In the genomic region with DNA sequence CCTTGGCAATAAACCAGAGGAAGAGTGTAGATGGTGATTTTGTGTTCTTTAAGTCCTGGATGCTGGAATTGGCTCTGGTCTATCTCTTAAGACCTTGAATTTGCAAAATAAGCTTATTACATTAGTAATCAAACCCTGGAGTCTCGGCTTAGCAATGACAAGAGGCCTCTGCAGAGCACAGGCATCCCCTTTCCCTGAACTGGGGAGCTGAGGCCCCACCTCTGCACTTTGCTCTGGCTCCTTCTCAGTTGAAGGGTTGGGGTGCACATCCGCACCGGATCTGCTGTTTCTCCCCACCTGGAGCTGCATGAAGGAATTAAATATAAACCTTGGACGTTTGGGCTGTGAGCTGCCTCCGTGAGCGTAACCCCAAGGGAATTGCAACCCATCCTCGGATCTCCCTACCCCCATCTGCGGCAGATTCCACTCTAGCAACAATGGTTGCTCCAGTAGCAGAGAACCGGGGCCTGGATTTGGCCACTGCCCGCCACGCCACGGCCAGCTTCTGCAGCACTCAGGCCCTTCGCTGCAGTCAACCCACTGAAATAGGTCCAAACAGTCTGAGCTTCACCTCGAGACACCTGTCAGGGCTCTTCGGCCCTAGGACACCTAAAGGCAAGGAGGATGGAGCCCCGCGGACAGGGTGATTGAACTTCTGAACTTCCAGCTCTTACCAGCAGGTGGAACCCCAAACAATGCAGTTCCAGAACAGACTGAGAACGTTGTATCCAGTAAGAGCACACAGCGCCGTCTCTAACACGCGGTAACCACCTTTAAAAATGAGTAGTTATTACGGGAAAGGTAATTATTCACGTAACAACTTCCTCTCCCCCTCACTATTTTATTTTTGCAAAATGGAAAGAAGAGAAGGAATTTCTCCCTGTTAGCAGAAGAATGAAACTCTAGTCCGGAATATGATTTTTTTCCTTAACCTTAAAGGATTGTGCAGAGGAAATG, we compare ENCODE assay signal across 1 cellular context.
TF ChIP-seq lines count a peak whose summit lies in the region.

No MANE protein-coding gene starts in this region.

TF ChIP-seq in K562, 482 proteins besides CTCF, POLR2A, EP300 and RAD21 (continued from another document):
- TF ChIP-seq, protein P1, sequence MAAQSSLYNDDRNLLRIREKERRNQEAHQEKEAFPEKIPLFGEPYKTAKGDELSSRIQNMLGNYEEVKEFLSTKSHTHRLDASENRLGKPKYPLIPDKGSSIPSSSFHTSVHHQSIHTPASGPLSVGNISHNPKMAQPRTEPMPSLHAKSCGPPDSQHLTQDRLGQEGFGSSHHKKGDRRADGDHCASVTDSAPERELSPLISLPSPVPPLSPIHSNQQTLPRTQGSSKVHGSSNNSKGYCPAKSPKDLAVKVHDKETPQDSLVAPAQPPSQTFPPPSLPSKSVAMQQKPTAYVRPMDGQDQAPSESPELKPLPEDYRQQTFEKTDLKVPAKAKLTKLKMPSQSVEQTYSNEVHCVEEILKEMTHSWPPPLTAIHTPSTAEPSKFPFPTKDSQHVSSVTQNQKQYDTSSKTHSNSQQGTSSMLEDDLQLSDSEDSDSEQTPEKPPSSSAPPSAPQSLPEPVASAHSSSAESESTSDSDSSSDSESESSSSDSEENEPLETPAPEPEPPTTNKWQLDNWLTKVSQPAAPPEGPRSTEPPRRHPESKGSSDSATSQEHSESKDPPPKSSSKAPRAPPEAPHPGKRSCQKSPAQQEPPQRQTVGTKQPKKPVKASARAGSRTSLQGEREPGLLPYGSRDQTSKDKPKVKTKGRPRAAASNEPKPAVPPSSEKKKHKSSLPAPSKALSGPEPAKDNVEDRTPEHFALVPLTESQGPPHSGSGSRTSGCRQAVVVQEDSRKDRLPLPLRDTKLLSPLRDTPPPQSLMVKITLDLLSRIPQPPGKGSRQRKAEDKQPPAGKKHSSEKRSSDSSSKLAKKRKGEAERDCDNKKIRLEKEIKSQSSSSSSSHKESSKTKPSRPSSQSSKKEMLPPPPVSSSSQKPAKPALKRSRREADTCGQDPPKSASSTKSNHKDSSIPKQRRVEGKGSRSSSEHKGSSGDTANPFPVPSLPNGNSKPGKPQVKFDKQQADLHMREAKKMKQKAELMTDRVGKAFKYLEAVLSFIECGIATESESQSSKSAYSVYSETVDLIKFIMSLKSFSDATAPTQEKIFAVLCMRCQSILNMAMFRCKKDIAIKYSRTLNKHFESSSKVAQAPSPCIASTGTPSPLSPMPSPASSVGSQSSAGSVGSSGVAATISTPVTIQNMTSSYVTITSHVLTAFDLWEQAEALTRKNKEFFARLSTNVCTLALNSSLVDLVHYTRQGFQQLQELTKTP (IDR thresholded peaks at IDR 0.05; ENCODE audit: low read depth in 1 of 2, partially characterized antibody in 2 of 2), result no peak
- TF ChIP-seq, protein P2, sequence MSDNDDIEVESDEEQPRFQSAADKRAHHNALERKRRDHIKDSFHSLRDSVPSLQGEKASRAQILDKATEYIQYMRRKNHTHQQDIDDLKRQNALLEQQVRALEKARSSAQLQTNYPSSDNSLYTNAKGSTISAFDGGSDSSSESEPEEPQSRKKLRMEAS (CRISPR knock-in tag; IDR thresholded peaks at IDR 0.05), result peak; percentile 26; the same call in 1 of the 2 replicates
- TF ChIP-seq, protein P3, sequence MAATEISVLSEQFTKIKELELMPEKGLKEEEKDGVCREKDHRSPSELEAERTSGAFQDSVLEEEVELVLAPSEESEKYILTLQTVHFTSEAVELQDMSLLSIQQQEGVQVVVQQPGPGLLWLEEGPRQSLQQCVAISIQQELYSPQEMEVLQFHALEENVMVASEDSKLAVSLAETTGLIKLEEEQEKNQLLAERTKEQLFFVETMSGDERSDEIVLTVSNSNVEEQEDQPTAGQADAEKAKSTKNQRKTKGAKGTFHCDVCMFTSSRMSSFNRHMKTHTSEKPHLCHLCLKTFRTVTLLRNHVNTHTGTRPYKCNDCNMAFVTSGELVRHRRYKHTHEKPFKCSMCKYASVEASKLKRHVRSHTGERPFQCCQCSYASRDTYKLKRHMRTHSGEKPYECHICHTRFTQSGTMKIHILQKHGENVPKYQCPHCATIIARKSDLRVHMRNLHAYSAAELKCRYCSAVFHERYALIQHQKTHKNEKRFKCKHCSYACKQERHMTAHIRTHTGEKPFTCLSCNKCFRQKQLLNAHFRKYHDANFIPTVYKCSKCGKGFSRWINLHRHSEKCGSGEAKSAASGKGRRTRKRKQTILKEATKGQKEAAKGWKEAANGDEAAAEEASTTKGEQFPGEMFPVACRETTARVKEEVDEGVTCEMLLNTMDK (IDR thresholded peaks at IDR 0.05; ENCODE audit: borderline replicate concordance, insufficient read depth, low read depth, low read length, poor library complexity, severe bottlenecking), result no peak
- TF ChIP-seq FOXA3 (CRISPR knock-in tag; conservative IDR thresholded peaks at IDR 0.05 in 1 of 2, IDR thresholded peaks at IDR 0.05 in 1 of 2) (no peak), CXXC5 (CRISPR knock-in tag; IDR thresholded peaks at IDR 0.05) (peak; percentile 36), ZNF766 (CRISPR knock-in tag; conservative IDR thresholded peaks at IDR 0.05) (no peak), HOXB6 (CRISPR knock-in tag; IDR thresholded peaks at IDR 0.05; ENCODE audit: borderline replicate concordance) (no peak), ZFP36 (IDR thresholded peaks at IDR 0.05; ENCODE audit: low read depth, low read length, partially characterized antibody) (peak; percentile 63), CBFA2T2 (conservative IDR thresholded peaks at IDR 0.05) (no peak), CC2D1A (IDR thresholded peaks at IDR 0.05) (peak; percentile 60), BDP1 (IDR thresholded peaks at IDR 0.05; ENCODE audit: insufficient read depth, insufficient read length) (no peak), PHF8 (IDR thresholded peaks at IDR 0.05; ENCODE audit: borderline replicate concordance, low read length) (no peak)
- TF ChIP-seq, protein P4, sequence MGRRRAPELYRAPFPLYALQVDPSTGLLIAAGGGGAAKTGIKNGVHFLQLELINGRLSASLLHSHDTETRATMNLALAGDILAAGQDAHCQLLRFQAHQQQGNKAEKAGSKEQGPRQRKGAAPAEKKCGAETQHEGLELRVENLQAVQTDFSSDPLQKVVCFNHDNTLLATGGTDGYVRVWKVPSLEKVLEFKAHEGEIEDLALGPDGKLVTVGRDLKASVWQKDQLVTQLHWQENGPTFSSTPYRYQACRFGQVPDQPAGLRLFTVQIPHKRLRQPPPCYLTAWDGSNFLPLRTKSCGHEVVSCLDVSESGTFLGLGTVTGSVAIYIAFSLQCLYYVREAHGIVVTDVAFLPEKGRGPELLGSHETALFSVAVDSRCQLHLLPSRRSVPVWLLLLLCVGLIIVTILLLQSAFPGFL (CRISPR knock-in tag; IDR thresholded peaks at IDR 0.05), result 0 out of 2 replicates have a peak, but pooled peaks have one; percentile 51
- TF ChIP-seq, protein P5, sequence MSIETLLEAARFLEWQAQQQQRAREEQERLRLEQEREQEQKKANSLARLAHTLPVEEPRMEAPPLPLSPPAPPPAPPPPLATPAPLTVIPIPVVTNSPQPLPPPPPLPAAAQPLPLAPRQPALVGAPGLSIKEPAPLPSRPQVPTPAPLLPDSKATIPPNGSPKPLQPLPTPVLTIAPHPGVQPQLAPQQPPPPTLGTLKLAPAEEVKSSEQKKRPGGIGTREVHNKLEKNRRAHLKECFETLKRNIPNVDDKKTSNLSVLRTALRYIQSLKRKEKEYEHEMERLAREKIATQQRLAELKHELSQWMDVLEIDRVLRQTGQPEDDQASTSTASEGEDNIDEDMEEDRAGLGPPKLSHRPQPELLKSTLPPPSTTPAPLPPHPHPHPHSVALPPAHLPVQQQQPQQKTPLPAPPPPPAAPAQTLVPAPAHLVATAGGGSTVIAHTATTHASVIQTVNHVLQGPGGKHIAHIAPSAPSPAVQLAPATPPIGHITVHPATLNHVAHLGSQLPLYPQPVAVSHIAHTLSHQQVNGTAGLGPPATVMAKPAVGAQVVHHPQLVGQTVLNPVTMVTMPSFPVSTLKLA (conservative IDR thresholded peaks at IDR 0.05), result peak; percentile 23 to 54; a peak in 1 of 4 replicates
- TF ChIP-seq, protein P6, sequence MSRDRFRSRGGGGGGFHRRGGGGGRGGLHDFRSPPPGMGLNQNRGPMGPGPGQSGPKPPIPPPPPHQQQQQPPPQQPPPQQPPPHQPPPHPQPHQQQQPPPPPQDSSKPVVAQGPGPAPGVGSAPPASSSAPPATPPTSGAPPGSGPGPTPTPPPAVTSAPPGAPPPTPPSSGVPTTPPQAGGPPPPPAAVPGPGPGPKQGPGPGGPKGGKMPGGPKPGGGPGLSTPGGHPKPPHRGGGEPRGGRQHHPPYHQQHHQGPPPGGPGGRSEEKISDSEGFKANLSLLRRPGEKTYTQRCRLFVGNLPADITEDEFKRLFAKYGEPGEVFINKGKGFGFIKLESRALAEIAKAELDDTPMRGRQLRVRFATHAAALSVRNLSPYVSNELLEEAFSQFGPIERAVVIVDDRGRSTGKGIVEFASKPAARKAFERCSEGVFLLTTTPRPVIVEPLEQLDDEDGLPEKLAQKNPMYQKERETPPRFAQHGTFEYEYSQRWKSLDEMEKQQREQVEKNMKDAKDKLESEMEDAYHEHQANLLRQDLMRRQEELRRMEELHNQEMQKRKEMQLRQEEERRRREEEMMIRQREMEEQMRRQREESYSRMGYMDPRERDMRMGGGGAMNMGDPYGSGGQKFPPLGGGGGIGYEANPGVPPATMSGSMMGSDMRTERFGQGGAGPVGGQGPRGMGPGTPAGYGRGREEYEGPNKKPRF (IDR thresholded peaks at IDR 0.05; ENCODE audit: low read depth, low read length), result no peak
- TF ChIP-seq, protein P7, sequence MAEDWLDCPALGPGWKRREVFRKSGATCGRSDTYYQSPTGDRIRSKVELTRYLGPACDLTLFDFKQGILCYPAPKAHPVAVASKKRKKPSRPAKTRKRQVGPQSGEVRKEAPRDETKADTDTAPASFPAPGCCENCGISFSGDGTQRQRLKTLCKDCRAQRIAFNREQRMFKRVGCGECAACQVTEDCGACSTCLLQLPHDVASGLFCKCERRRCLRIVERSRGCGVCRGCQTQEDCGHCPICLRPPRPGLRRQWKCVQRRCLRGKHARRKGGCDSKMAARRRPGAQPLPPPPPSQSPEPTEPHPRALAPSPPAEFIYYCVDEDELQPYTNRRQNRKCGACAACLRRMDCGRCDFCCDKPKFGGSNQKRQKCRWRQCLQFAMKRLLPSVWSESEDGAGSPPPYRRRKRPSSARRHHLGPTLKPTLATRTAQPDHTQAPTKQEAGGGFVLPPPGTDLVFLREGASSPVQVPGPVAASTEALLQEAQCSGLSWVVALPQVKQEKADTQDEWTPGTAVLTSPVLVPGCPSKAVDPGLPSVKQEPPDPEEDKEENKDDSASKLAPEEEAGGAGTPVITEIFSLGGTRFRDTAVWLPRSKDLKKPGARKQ (CRISPR knock-in tag; IDR thresholded peaks at IDR 0.05), result no peak
- TF ChIP-seq, protein P8, sequence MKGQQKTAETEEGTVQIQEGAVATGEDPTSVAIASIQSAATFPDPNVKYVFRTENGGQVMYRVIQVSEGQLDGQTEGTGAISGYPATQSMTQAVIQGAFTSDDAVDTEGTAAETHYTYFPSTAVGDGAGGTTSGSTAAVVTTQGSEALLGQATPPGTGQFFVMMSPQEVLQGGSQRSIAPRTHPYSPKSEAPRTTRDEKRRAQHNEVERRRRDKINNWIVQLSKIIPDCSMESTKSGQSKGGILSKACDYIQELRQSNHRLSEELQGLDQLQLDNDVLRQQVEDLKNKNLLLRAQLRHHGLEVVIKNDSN (CRISPR knock-in tag; IDR thresholded peaks at IDR 0.05), result peak; percentile 44
- TF ChIP-seq, protein P9, sequence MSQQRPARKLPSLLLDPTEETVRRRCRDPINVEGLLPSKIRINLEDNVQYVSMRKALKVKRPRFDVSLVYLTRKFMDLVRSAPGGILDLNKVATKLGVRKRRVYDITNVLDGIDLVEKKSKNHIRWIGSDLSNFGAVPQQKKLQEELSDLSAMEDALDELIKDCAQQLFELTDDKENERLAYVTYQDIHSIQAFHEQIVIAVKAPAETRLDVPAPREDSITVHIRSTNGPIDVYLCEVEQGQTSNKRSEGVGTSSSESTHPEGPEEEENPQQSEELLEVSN (IDR thresholded peaks at IDR 0.05; ENCODE audit: borderline replicate concordance in 1 of 2, extremely low read depth in 1 of 2, insufficient read depth in 1 of 2, insufficient read length in 1 of 2, low read depth in 1 of 2, low read length in 1 of 2, poor library complexity in 1 of 2, severe bottlenecking in 1 of 2), result peak; percentile 26 to 45
TF ChIP-seq in K562: peak in this region for 27.
